ENCODE assay signal across 11 cellular contexts in the genomic region with DNA sequence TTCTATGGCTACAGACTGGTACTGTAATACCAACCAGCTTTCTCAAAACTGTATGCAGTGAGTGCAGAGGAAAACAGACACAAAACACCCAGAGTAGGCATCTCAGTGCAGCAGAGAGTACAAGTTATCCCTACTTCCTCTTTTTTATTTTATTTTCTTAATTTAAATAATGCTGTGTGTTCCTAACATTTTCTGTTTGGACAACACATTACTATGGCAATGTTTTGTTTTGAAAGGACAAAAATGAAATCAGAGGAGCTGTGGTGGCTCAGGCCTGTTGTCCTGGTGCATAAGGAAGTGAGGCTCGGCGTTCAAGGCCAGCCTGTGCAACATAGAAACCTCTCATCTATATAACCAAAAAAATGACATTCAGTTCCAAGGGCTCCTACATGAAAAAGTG. TPM values are rescaled to one million over a fixed set of nuclear protein-coding genes. Genes with fewer than 3 reads are reported as not detected.
A peak's percentile ranks its signal among the peaks of the same experiment; 100 is the strongest.
DNase-seq lines count a peak whose midpoint lies in the region; ATAC-seq, FAIRE-seq and TF ChIP-seq lines count a peak whose summit lies in the region.
"Had no signal": no experiment of that assay in that cellular context is flagged by ENCODE, and none has a peak within 500 bp of the region (broad histone marks: within the 10 kb centered on the region; RNA-seq: fewer than 3 reads in every experiment).

No MANE protein-coding gene starts in this region.

- peaks cover 100% of the 10 kb centered on the region for H3K79me2 ChIP-seq in astrocyte (ENCODE audit: insufficient read depth, low read length)

- H3K9ac ChIP-seq in astrocyte (ENCODE audit: low read length) = peak overlapping the region; percentile 68

- H3K4me1 Mint-ChIP-seq in astrocyte (ENCODE audit: low read depth, unreplicated experiment) = peaks cover 63% of the 10 kb centered on the region

- no peak for TF ChIP-seq CTCF in A549 (IDR thresholded peaks at IDR 0.05)
- TF ChIP-seq CTCF in astrocyte (IDR thresholded peaks at IDR 0.05; ENCODE audit: insufficient read depth, low read depth, low read length) = no peak

- H3K4me3 ChIP-seq in A549 (no peak overlapping the region), astrocyte (ENCODE audit: insufficient read depth, low read depth, low read length) (no peak overlapping the region), muscle layer of duodenum (ENCODE audit: low read depth in 1 of 2, low read length in 2 of 2) (no peak overlapping the region)

- H3K4me1 ChIP-seq in A549 = peaks cover 60% of the 10 kb centered on the region
- H3K4me1 ChIP-seq in astrocyte (ENCODE audit: insufficient read depth, low read length) = peaks cover 36% of the 10 kb centered on the region
- H3K4me1 ChIP-seq in muscle layer of duodenum (ENCODE audit: control insufficient read depth in 1 of 2, insufficient read depth in 2 of 2, low read length in 2 of 2) = peaks cover 21 to 57% of the 10 kb centered on the region in 2 donors

- peaks cover 13% of the 10 kb centered on the region for H3K36me3 ChIP-seq in astrocyte (ENCODE audit: insufficient read depth, low read length)
- peaks cover 0 to 9% of the 10 kb centered on the region in 2 donors for H3K36me3 ChIP-seq in muscle layer of duodenum (ENCODE audit: control insufficient read depth in 1 of 2, insufficient read depth in 2 of 2, low read length in 2 of 2)

- no peaks in the 10 kb centered on the region for H3K9me3 Mint-ChIP-seq in astrocyte (ENCODE audit: unreplicated experiment)

- DNase-seq in A549 (ENCODE audit: low read depth in 1 of 2, low spot score in 1 of 2) = no peak
- DNase-seq in astrocyte (ENCODE audit: low read depth) = no peak
- no peak for DNase-seq in NK-92 treated with Interleukin-12 subunit alpha and Interleukin-12 subunit beta, amount 100 ng/mL, for 24 hours (lab: John Stamatoyannopoulos, UW)
- no peak for DNase-seq in HTR-8/SVneo (ENCODE audit: insufficient read length, low spot score)
- no peak for DNase-seq in erythroblast (lab: John Stamatoyannopoulos, UW)
- DNase-seq: kidney glomerular epithelial cell, NCI-H1436 treated with DMSO at 0.1 percent for 48 hours had no signal

- FAIRE-seq in A549 (lab: Jason Lieb, UNC) (no peak), astrocyte (lab: Jason Lieb, UNC) (no peak), HTR-8/SVneo (lab: Jason Lieb, UNC) (no peak)

- peaks cover 68% of the 10 kb centered on the region for H4K20me1 ChIP-seq in astrocyte (ENCODE audit: insufficient read depth, low read length)

- H3K4me2 ChIP-seq in A549 (0 out of 3 replicates have a peak overlapping the region, but pooled peaks have one; percentile 2), astrocyte (ENCODE audit: low read length) (no peak overlapping the region)

- POLR2A ChIA-PET in A549 (lab: Yijun Ruan, JAX) = no interaction called here

- no peak for TF ChIP-seq POLR2A in A549 (IDR thresholded peaks at IDR 0.05; ENCODE audit: low read length)
- TF ChIP-seq POLR2A in erythroblast (IDR thresholded peaks at IDR 0.05; ENCODE audit: low read length) = no peak

- no peak for TF ChIP-seq EP300 in A549 (IDR thresholded peaks at IDR 0.05)

- H3K9me3 ChIP-seq in A549 (no peaks in the 10 kb centered on the region), astrocyte (ENCODE audit: insufficient read depth, low read depth, low read length) (no peaks in the 10 kb centered on the region), muscle layer of duodenum (ENCODE audit: control insufficient read depth in 1 of 2, low read length in 2 of 2) (no peaks in the 10 kb centered on the region)

- 87% methylated on average over 2 of the region's 2 CpGs for WGBS in A549 (ENCODE audit: missing lambda C conversion rate)

- H2AFZ ChIP-seq in astrocyte (ENCODE audit: low read depth, low read length) = no peak overlapping the region

- ATAC-seq in A549 (peak in 1 of 2 experiments; percentile 10; a peak in 2 of 6 replicates), HG03432 (IDR thresholded peaks at IDR 0.05; ENCODE audit: unreplicated experiment) (peak; percentile 26), GM18519 (IDR thresholded peaks at IDR 0.05; ENCODE audit: low FRiP score, unreplicated experiment) (no peak)

- H3K36me3 Mint-ChIP-seq in astrocyte (ENCODE audit: low read depth, unreplicated experiment) = peaks cover 8% of the 10 kb centered on the region

- no peaks in the 10 kb centered on the region for H3K27me3 Mint-ChIP-seq in astrocyte (ENCODE audit: low read depth, unreplicated experiment)
- H3K27me3 Mint-ChIP-seq: activated naive CD8-positive, alpha-beta T cell had no signal

- CTCF ChIA-PET in A549 (lab: Yijun Ruan, JAX) = interaction anchor here (0.6 to 19.3 kb wide), 13 partner anchors 14 to 427 kb away, joined by 3 to 313 read pairs (median 4); no protein-coding TSS in a partner anchor

- no peak for TF ChIP-seq RAD21 in A549 (conservative IDR thresholded peaks at IDR 0.05 in 1 of 2, IDR thresholded peaks at IDR 0.05 in 1 of 2)

- H3K27ac ChIP-seq in A549 = peak overlapping the region in 1 of 2 experiments; percentile 54; a peak in 2 of 6 replicates
- H3K27ac ChIP-seq in astrocyte (ENCODE audit: low read depth, low read length) = peak overlapping the region; percentile 74
- H3K27ac ChIP-seq in muscle layer of duodenum (ENCODE audit: low read length) = peak overlapping the region; percentile 68

- no peaks in the 10 kb centered on the region for H3K27me3 ChIP-seq in astrocyte (ENCODE audit: insufficient read depth, low read length)
- H3K27me3 ChIP-seq in muscle layer of duodenum (ENCODE audit: low read depth, low read length) = no peaks in the 10 kb centered on the region

- H3K27ac Mint-ChIP-seq in astrocyte (ENCODE audit: unreplicated experiment) = no peak overlapping the region
- H3K27ac Mint-ChIP-seq: activated naive CD8-positive, alpha-beta T cell had no signal

- no peak overlapping the region for H3K4me3 Mint-ChIP-seq in astrocyte (ENCODE audit: unreplicated experiment)
- H3K4me3 Mint-ChIP-seq: activated naive CD8-positive, alpha-beta T cell had no signal

TF ChIP-seq in A549, 52 proteins besides CTCF, POLR2A, EP300 and RAD21:
- TF ChIP-seq EHF (CRISPR knock-in tag; IDR thresholded peaks at IDR 0.05) (no peak), ESRRA (IDR thresholded peaks at IDR 0.05; ENCODE audit: borderline replicate concordance, low read length) (no peak), CBX8 (IDR thresholded peaks at IDR 0.05) (no peak), KDM1A (IDR thresholded peaks at IDR 0.05; ENCODE audit: low read depth) (no peak), EHMT2 (IDR thresholded peaks at IDR 0.05; ENCODE audit: low read depth) (no peak), RNF2 (IDR thresholded peaks at IDR 0.05; ENCODE audit: borderline replicate concordance, low read depth) (no peak), RCOR1 (IDR thresholded peaks at IDR 0.05; ENCODE audit: low read depth, low read length) (no peak), TFCP2L1 (CRISPR knock-in tag; IDR thresholded peaks at IDR 0.05) (no peak), SREBF2 (IDR thresholded peaks at IDR 0.05) (no peak), ZFP36 (IDR thresholded peaks at IDR 0.05; ENCODE audit: borderline replicate concordance, partially characterized antibody) (no peak)
- TF ChIP-seq, protein P1, sequence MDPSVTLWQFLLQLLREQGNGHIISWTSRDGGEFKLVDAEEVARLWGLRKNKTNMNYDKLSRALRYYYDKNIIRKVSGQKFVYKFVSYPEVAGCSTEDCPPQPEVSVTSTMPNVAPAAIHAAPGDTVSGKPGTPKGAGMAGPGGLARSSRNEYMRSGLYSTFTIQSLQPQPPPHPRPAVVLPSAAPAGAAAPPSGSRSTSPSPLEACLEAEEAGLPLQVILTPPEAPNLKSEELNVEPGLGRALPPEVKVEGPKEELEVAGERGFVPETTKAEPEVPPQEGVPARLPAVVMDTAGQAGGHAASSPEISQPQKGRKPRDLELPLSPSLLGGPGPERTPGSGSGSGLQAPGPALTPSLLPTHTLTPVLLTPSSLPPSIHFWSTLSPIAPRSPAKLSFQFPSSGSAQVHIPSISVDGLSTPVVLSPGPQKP (IDR thresholded peaks at IDR 0.05; ENCODE audit: low read depth, low read length) = no peak

RNA-seq across cellular contexts. Expression of a gene that starts 33.7 kb away (rescaled TPM):
- polyA plus RNA-seq in A549 (2011; rRNA removed) (0.17 and 0.24 TPM in 2 replicates), A549 (2017; fragmentation: RNase III; extraction: RNeasy Plus Mini Kit Qiagen cat#74134 plus additional on column Dnase treatment) (0.43 to 0.67 TPM (median 0.65 TPM) in 3 replicates)
- polyA plus RNA-seq in A549 (2012; cell fraction: cytosol; rRNA removed) = 0.30 and 0.49 TPM in 2 replicates
- 1.2 and 1.3 TPM in 2 replicates for polyA plus RNA-seq in A549 (2012; cell fraction: nucleus; rRNA removed)
- polyA minus RNA-seq in A549 (2011; rRNA and poly(A)+ RNA removed) = 0.19 TPM in 1 of 2 replicates, not detected in the other
- 4.9 and 5.8 TPM in 2 replicates for total RNA-seq in astrocyte
